In genomic region chr5:177365845-177366527, GRCh38 we compare ENCODE assay signal across 11 cellular contexts. TPM values are rescaled to one million over a fixed set of nuclear protein-coding genes. Genes with fewer than 3 reads are reported as not detected.
DNase-seq lines count a peak whose midpoint lies in the region; ATAC-seq and TF ChIP-seq lines count a peak whose summit lies in the region.
"Had no signal": no experiment of that assay in that cellular context is flagged by ENCODE, and none has a peak within 500 bp of the region (broad histone marks: within the 10 kb centered on the region; RNA-seq: fewer than 3 reads in every experiment).

No MANE protein-coding gene starts in this region.

- H3K27me3 ChIP-seq in muscle layer of duodenum (ENCODE audit: low read depth, low read length) (no peaks in the 10 kb centered on the region), thyroid gland (no peaks in the 10 kb centered on the region), A673 (replicated peaks; ENCODE audit: insufficient read depth, low read depth, low read length, poor library complexity) (no peaks in the 10 kb centered on the region)
- H3K27me3 ChIP-seq: foreskin keratinocyte had no signal

- no peak overlapping the region for H3K4me3 Mint-ChIP-seq in activated naive CD4-positive, alpha-beta T cell treated with anti-CD3 and anti-CD28 coated beads, Interleukin-2, amount 10 ng/mL, durations not matched to agents 7 days and 5 days

- ATAC-seq in GM18511 (IDR thresholded peaks at IDR 0.05; ENCODE audit: unreplicated experiment): no peak
- ATAC-seq: foreskin keratinocyte had no signal

- H3K36me3 Mint-ChIP-seq in activated naive CD4-positive, alpha-beta T cell treated with anti-CD3 and anti-CD28 coated beads, Interleukin-2, amount 10 ng/mL, durations not matched to agents 7 days and 5 days: peaks cover 52% of the 10 kb centered on the region

- 80 to 84% methylated on average over 8 to 14 of the region's 14 CpGs for WGBS in thyroid gland, 2 donors

- TF ChIP-seq CTCF in coronary artery (IDR thresholded peaks at IDR 0.05): no peak
- TF ChIP-seq CTCF in thyroid gland (IDR thresholded peaks at IDR 0.05): no peak
- TF ChIP-seq CTCF in A673 (conservative IDR thresholded peaks at IDR 0.05; ENCODE audit: low read depth, low read length): no peak

- no peaks in the 10 kb centered on the region for H3K9me3 Mint-ChIP-seq in activated naive CD4-positive, alpha-beta T cell treated with anti-CD3 and anti-CD28 coated beads, Interleukin-2, amount 10 ng/mL, durations not matched to agents 7 days and 5 days

- H3K27ac ChIP-seq in coronary artery (peak overlapping the region; percentile 42 to 89), muscle layer of duodenum (ENCODE audit: low read length) (peak overlapping the region; percentile 80), thyroid gland (peak overlapping the region; percentile 93 to 98 (median 93)), A673 (ENCODE audit: low read depth, low read length, poor library complexity, severe bottlenecking) (no peak overlapping the region)

- TF ChIP-seq POLR2A in thyroid gland (IDR thresholded peaks at IDR 0.05): no peak

- H3K4me3 ChIP-seq in coronary artery: no peak overlapping the region
- H3K4me3 ChIP-seq in muscle layer of duodenum (ENCODE audit: low read depth in 1 of 2, low read length in 2 of 2): peak overlapping the region in 1 of 2 donors; percentile 65
- no peak overlapping the region for H3K4me3 ChIP-seq in thyroid gland (replicated peaks in 1 of 3)
- no peak overlapping the region for H3K4me3 ChIP-seq in A673 (ENCODE audit: low read depth, low read length, poor library complexity, severe bottlenecking)

- intact Hi-C loops in thyroid gland (cut with DNase I) (loop anchor here (5.0 kb wide), 1 partner anchor 54 kb away; the partner anchor contains the start of gene MXD3), A673 (cut with micrococcal nuclease; ENCODE audit: unreplicated experiment) (no loop called here)

- BruUV-seq in A673 (replicated peaks; lab: Mats Ljungman, UMichigan): no TSS peak

- H3K4me1 ChIP-seq in muscle layer of duodenum (ENCODE audit: control insufficient read depth in 1 of 2, insufficient read depth in 2 of 2, low read length in 2 of 2) (peaks cover 10 to 30% of the 10 kb centered on the region in 2 donors), thyroid gland (peaks cover 26 to 48% of the 10 kb centered on the region in 2 donors), A673 (ENCODE audit: insufficient read depth, low read length, poor library complexity, severe bottlenecking) (peaks cover 20% of the 10 kb centered on the region)

- H3K4me1 Mint-ChIP-seq in activated naive CD4-positive, alpha-beta T cell treated with anti-CD3 and anti-CD28 coated beads, Interleukin-2, amount 10 ng/mL, durations not matched to agents 7 days and 5 days: peaks cover 77% of the 10 kb centered on the region

- H3K27me3 Mint-ChIP-seq in activated naive CD4-positive, alpha-beta T cell treated with anti-CD3 and anti-CD28 coated beads, Interleukin-2, amount 10 ng/mL, durations not matched to agents 7 days and 5 days: no peaks in the 10 kb centered on the region

- POLR2A ChIA-PET in A673 (lab: Charles Lee; ENCODE audit: low non-redundant PET): no interaction called here

- no peaks in the 10 kb centered on the region for H3K9me3 ChIP-seq in muscle layer of duodenum (ENCODE audit: control insufficient read depth in 1 of 2, low read length in 2 of 2)
- H3K9me3 ChIP-seq in thyroid gland: no peaks in the 10 kb centered on the region
- no peaks in the 10 kb centered on the region for H3K9me3 ChIP-seq in A673 (ENCODE audit: low read depth, low read length, poor library complexity, severe bottlenecking)

- no peak for DNase-seq in activated naive CD4-positive, alpha-beta T cell treated with anti-CD3 and anti-CD28 coated beads, Interleukin-2, amount 10 ng/mL, durations not matched to agents 7 days and 5 days
- DNase-seq in activated naive CD4-positive, alpha-beta T cell treated with Interleukin-2 at 50 U/mL for 16 hours: no peak
- DNase-seq in coronary artery (ENCODE audit: low spot score): no peak
- DNase-seq in thyroid gland: peak in 1 of 2 donors; percentile 18
- DNase-seq in DMS153 treated with DMSO at 0.1 percent for 48 hours (lab: John Stamatoyannopoulos, UW; ENCODE audit: unreplicated experiment): no peak
- no peak for DNase-seq in A673 (ENCODE audit: low spot score)
- DNase-seq: activated CD4-positive, alpha-beta T cell treated with anti-CD3 and anti-CD28 coated beads, Interleukin-2, amount 50 U/mL, for 1 hour; foreskin keratinocyte had no signal

- no peaks in the 10 kb centered on the region for H3K36me3 ChIP-seq in muscle layer of duodenum (ENCODE audit: control insufficient read depth in 1 of 2, insufficient read depth in 2 of 2, low read length in 2 of 2)
- no peaks in the 10 kb centered on the region for H3K36me3 ChIP-seq in thyroid gland
- H3K36me3 ChIP-seq in A673 (ENCODE audit: insufficient read depth, low read length, poor library complexity, severe bottlenecking): no peaks in the 10 kb centered on the region

- CTCF ChIA-PET in activated naive CD4-positive, alpha-beta T cell treated with anti-CD3 and anti-CD28 coated beads, Interleukin-2, amount 10 ng/mL, durations not matched to agents 7 days and 5 days (lab: Charles Lee): interaction anchor here (1.0 to 8.0 kb wide), 4 partner anchors 8 to 25 kb away, joined by 3 to 75 read pairs (median 6); partner anchors contain the start of gene RGS14
- CTCF ChIA-PET in A673 (lab: Charles Lee): no interaction called here

- H3K27ac Mint-ChIP-seq in activated naive CD4-positive, alpha-beta T cell treated with anti-CD3 and anti-CD28 coated beads, Interleukin-2, amount 10 ng/mL, durations not matched to agents 7 days and 5 days: peak overlapping the region; percentile 20

RNA-seq across cellular contexts. Expression of gene RGS14, which starts 8.3 kb away (rescaled TPM):
- total RNA-seq in thyroid gland: 10 to 100 TPM; 22.9 to 42.7 (median 26.7) TPM
- total RNA-seq in A673 (2021): 3.1 and 6.5 TPM in 2 replicates

RNA-seq across cellular contexts. Expression of gene LMAN2, which starts 14.5 kb away (rescaled TPM):
- total RNA-seq in thyroid gland (100 to 1,000 TPM; 309 to 465 (median 383) TPM), A673 (2021) (97.7 and 98.4 TPM in 2 replicates)

RNA-seq across cellular contexts. Expression of gene SLC34A1, which starts 18.2 kb away (rescaled TPM):
- total RNA-seq in thyroid gland (not detected), A673 (2021) (not detected in 2 replicates)
- total RNA-seq: aorta, foreskin keratinocyte had no signal

RNA-seq across cellular contexts. Expression of gene PFN3, which starts 34.5 kb away (rescaled TPM):
- not detected for total RNA-seq in thyroid gland
- not detected in 2 replicates for total RNA-seq in A673 (2021)
- total RNA-seq: aorta, foreskin keratinocyte had no signal

RNA-seq across cellular contexts. Expression of gene F12, which starts 43.4 kb away (rescaled TPM):
- total RNA-seq in thyroid gland: 1 to 10 TPM in 2 of 4 donors, under 1 TPM in 1, not detected in 1; 0.42 to 2.6 (median 1.1) TPM
- total RNA-seq in A673 (2021): 0.81 TPM in 1 of 2 replicates, not detected in the other
